ENCODE assay signal across 8 cellular contexts in the genomic region with DNA sequence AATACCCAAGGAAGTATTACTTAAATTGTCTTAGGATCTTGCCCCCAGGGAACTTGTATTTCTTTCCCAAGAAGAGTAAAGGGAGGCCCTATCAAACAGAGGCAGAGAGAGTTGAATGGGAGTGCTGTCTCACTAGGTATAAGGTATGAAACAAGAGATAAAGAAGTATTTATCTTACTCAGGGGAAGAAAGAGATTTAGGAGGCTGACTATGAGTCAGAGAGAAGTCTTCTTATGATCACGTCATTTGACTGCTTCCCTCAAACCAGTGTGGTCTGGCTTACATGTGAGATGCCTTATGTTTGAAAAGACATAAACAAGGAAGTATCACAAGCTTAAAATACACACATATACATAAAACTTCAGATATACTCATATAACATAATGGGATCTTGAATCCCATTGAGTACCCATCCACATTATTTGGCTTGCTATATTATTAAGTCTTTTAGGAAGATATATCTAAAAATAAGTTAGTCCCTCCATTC. TPM values are rescaled to one million over a fixed set of nuclear protein-coding genes. Genes with fewer than 3 reads are reported as not detected.
DNase-seq lines count a peak whose midpoint lies in the region; ATAC-seq and TF ChIP-seq lines count a peak whose summit lies in the region.

No MANE protein-coding gene starts in this region.

- peaks cover 3% of the 10 kb centered on the region for H3K36me3 Mint-ChIP-seq in activated naive CD4-positive, alpha-beta T cell treated with anti-CD3 and anti-CD28 coated beads, Interleukin-2, amount 50 U/mL, for 24 hours
- H3K36me3 Mint-ChIP-seq in memory B cell (peaks cover 12% of the 10 kb centered on the region), osteocyte (ENCODE audit: unreplicated experiment) (no peaks in the 10 kb centered on the region), neural progenitor cell (no peaks in the 10 kb centered on the region)

- H3K9me3 ChIP-seq in neural progenitor cell (ENCODE audit: low read depth), result no peaks in the 10 kb centered on the region

- H3F3A ChIP-seq in neural progenitor cell (ENCODE audit: low read depth), result peaks cover 17% of the 10 kb centered on the region

- H3K4me3 ChIP-seq in Jurkat, Clone E6-1 (ENCODE audit: low read length), result no peak overlapping the region
- H3K4me3 ChIP-seq in neural progenitor cell, result no peak overlapping the region

- H3K4me3 Mint-ChIP-seq in activated naive CD4-positive, alpha-beta T cell treated with anti-CD3 and anti-CD28 coated beads, Interleukin-2, amount 50 U/mL, for 24 hours, result peak overlapping the region; percentile 43
- H3K4me3 Mint-ChIP-seq in memory B cell (no peak overlapping the region), osteocyte (ENCODE audit: unreplicated experiment) (no peak overlapping the region), neural progenitor cell (no peak overlapping the region)

- ATAC-seq in GM21515 (IDR thresholded peaks at IDR 0.05; ENCODE audit: unreplicated experiment) (peak; percentile 44), memory B cell (ENCODE audit: low read depth) (peak; percentile 49)

- no peaks in the 10 kb centered on the region for H3K27me3 ChIP-seq in neural progenitor cell

- H3K9me3 Mint-ChIP-seq in activated naive CD4-positive, alpha-beta T cell treated with anti-CD3 and anti-CD28 coated beads, Interleukin-2, amount 50 U/mL, for 24 hours, result no peaks in the 10 kb centered on the region
- H3K9me3 Mint-ChIP-seq in memory B cell (no peaks in the 10 kb centered on the region), osteocyte (ENCODE audit: unreplicated experiment) (no peaks in the 10 kb centered on the region), neural progenitor cell (no peaks in the 10 kb centered on the region)

- DNase-seq in GDM1 (lab: John Stamatoyannopoulos, UW) (peak; percentile 17), memory B cell (ENCODE audit: low spot score in 2 of 2) (no peak), osteocyte (ENCODE audit: extremely low spot score, unreplicated experiment) (no peak), HuH-7 (ENCODE audit: low spot score) (no peak), neural progenitor cell (ENCODE audit: low spot score) (no peak)
- DNase-seq in Jurkat, Clone E6-1 (ENCODE audit: low read depth, low spot score), result peak; percentile 85

- no peak overlapping the region for H3K9ac ChIP-seq in neural progenitor cell

- H3K27ac Mint-ChIP-seq in activated naive CD4-positive, alpha-beta T cell treated with anti-CD3 and anti-CD28 coated beads, Interleukin-2, amount 50 U/mL, for 24 hours, result peak overlapping the region; percentile 59
- H3K27ac Mint-ChIP-seq in memory B cell, result peak overlapping the region; percentile 89
- no peak overlapping the region for H3K27ac Mint-ChIP-seq in osteocyte (ENCODE audit: unreplicated experiment)
- no peak overlapping the region for H3K27ac Mint-ChIP-seq in neural progenitor cell

- no peak overlapping the region for H3K4me2 ChIP-seq in neural progenitor cell

- no peak overlapping the region for H2AFZ ChIP-seq in neural progenitor cell (replicated peaks)

- no peaks in the 10 kb centered on the region for H3K79me2 ChIP-seq in neural progenitor cell (ENCODE audit: low read depth)

- H4K20me1 ChIP-seq in neural progenitor cell (ENCODE audit: low read depth), result no peaks in the 10 kb centered on the region

- TF ChIP-seq CTCF in osteocyte (IDR thresholded peaks at IDR 0.05), result no peak
- no peak for TF ChIP-seq CTCF in neural progenitor cell (IDR thresholded peaks at IDR 0.05)

- H3K4me1 ChIP-seq in neural progenitor cell, result peaks cover 28% of the 10 kb centered on the region

- H3K4me1 Mint-ChIP-seq in activated naive CD4-positive, alpha-beta T cell treated with anti-CD3 and anti-CD28 coated beads, Interleukin-2, amount 50 U/mL, for 24 hours, result peaks cover 86% of the 10 kb centered on the region
- H3K4me1 Mint-ChIP-seq in memory B cell (peaks cover 35% of the 10 kb centered on the region), osteocyte (ENCODE audit: unreplicated experiment) (peaks cover 41% of the 10 kb centered on the region), neural progenitor cell (peaks cover 47% of the 10 kb centered on the region)

- H3K27me3 Mint-ChIP-seq in activated naive CD4-positive, alpha-beta T cell treated with anti-CD3 and anti-CD28 coated beads, Interleukin-2, amount 50 U/mL, for 24 hours, result no peaks in the 10 kb centered on the region
- H3K27me3 Mint-ChIP-seq in memory B cell, result no peaks in the 10 kb centered on the region
- H3K27me3 Mint-ChIP-seq in osteocyte (ENCODE audit: unreplicated experiment), result no peaks in the 10 kb centered on the region
- no peaks in the 10 kb centered on the region for H3K27me3 Mint-ChIP-seq in neural progenitor cell (ENCODE audit: insufficient read depth, low read depth)

- H3K36me3 ChIP-seq in neural progenitor cell, result no peaks in the 10 kb centered on the region

- H3K27ac ChIP-seq in neural progenitor cell, result no peak overlapping the region

RNA-seq across cellular contexts. Expression of a gene that starts 29.6 kb away (rescaled TPM):
- polyA plus RNA-seq in Jurkat, Clone E6-1 (2012; ENCODE audit: insufficient read depth, insufficient read length), result 1.7 TPM
- total RNA-seq in osteocyte, result 3.0 and 3.2 TPM in 2 replicates
- 2.4 and 2.6 TPM in 2 replicates for total RNA-seq in neural progenitor cell (ENCODE audit: low replicate concordance)

Comparison
In these comparisons a context has a peak if more than half of its experiments do, and no peak if none do; other contexts are left out.
1. DNase-seq: peak in GDM1 (single experiment) and Jurkat, Clone E6-1 (single experiment); none in memory B cell (0 of 2), osteocyte (single experiment), HuH-7 (single experiment) and neural progenitor cell (single experiment).
2. H3K27ac Mint-ChIP-seq: peak in activated naive CD4-positive, alpha-beta T cell treated with anti-CD3 and anti-CD28 coated beads, Interleukin-2, amount 50 U/mL, for 24 hours (single experiment) and memory B cell (single experiment); none in osteocyte (single experiment) and neural progenitor cell (single experiment).